24 cellular contexts compared by ENCODE assay signal in genomic region chr3:5438011-5438355, GRCh38.
"Had no signal": no experiment of that assay in that cellular context is flagged by ENCODE, and none has a peak within 500 bp of the region (broad histone marks: within the 10 kb centered on the region; RNA-seq: fewer than 3 reads in every experiment).

No MANE protein-coding gene starts in this region.

- H3K9me3 ChIP-seq: lower lobe of right lung, ovary, psoas muscle, sigmoid colon, thoracic aorta, tibial nerve, upper lobe of left lung, uterus had no signal

- H3K27ac Mint-ChIP-seq: effector memory CD8-positive, alpha-beta T cell; immature natural killer cell; naive thymus-derived CD8-positive, alpha-beta T cell; nephron progenitor cell; stimulated activated memory B cell treated with anti-CD40 and anti-IgM and Interleukin-4, amounts not matched to agents 10 μg/mL and 1 μg/mL and 100 μg/mL, for 72 hours; stimulated activated naive CD8-positive, alpha-beta T cell treated with anti-CD3 and anti-CD28 coated beads, Interleukin-15, Interleukin-2, amounts not matched to agents 100 ng/mL and 50 ng/mL, for 24 hours had no signal

- H3K36me3 ChIP-seq: lower lobe of right lung, ovary, sigmoid colon, thoracic aorta, tibial nerve, upper lobe of left lung, uterus had no signal

- ATAC-seq: effector memory CD8-positive, alpha-beta T cell; left ventricle myocardium superior; lower lobe of right lung; naive thymus-derived CD8-positive, alpha-beta T cell; psoas muscle; right cardiac atrium; stimulated activated memory B cell treated with anti-CD40 and anti-IgM and Interleukin-4, amounts not matched to agents 10 μg/mL and 1 μg/mL and 100 μg/mL, for 72 hours had no signal

- FAIRE-seq: endometrium, frontal cortex had no signal

- H3K4me1 ChIP-seq: lower lobe of right lung, psoas muscle, sigmoid colon, tibial nerve, upper lobe of left lung, uterus had no signal

- H3K27me3 ChIP-seq: ovary, sigmoid colon, tibial nerve, upper lobe of left lung, uterus had no signal

- H3K9me3 Mint-ChIP-seq: effector memory CD8-positive, alpha-beta T cell; immature natural killer cell; naive thymus-derived CD8-positive, alpha-beta T cell; stimulated activated memory B cell treated with anti-CD40 and anti-IgM and Interleukin-4, amounts not matched to agents 10 μg/mL and 1 μg/mL and 100 μg/mL, for 72 hours; stimulated activated naive CD8-positive, alpha-beta T cell treated with anti-CD3 and anti-CD28 coated beads, Interleukin-15, Interleukin-2, amounts not matched to agents 100 ng/mL and 50 ng/mL, for 24 hours had no signal

- H3K4me3 ChIP-seq: lower lobe of right lung, ovary, psoas muscle, sigmoid colon, thoracic aorta, tibial nerve, upper lobe of left lung, uterus had no signal

- DNase-seq: cortex of kidney; effector memory CD8-positive, alpha-beta T cell; hypothalamus; immature natural killer cell; islet precursor cell; left ventricle myocardium superior; lower lobe of right lung; naive thymus-derived CD8-positive, alpha-beta T cell; nephron progenitor cell; occipital lobe; ovary; posterior cingulate gyrus; psoas muscle; right cardiac atrium; sigmoid colon; stimulated activated CD4-positive, alpha-beta T cell treated with anti-CD3 and anti-CD28 coated beads, Interleukin-4, amount 100 ng/mL, for 4 hours; upper lobe of left lung; uterus had no signal

- H3K36me3 Mint-ChIP-seq: immature natural killer cell; naive thymus-derived CD8-positive, alpha-beta T cell; stimulated activated memory B cell treated with anti-CD40 and anti-IgM and Interleukin-4, amounts not matched to agents 10 μg/mL and 1 μg/mL and 100 μg/mL, for 72 hours had no signal

- H3K4me3 Mint-ChIP-seq: effector memory CD8-positive, alpha-beta T cell; immature natural killer cell; naive thymus-derived CD8-positive, alpha-beta T cell; nephron progenitor cell; stimulated activated memory B cell treated with anti-CD40 and anti-IgM and Interleukin-4, amounts not matched to agents 10 μg/mL and 1 μg/mL and 100 μg/mL, for 72 hours; stimulated activated naive CD8-positive, alpha-beta T cell treated with anti-CD3 and anti-CD28 coated beads, Interleukin-15, Interleukin-2, amounts not matched to agents 100 ng/mL and 50 ng/mL, for 24 hours had no signal

- H3K27ac ChIP-seq: lower lobe of right lung, ovary, psoas muscle, sigmoid colon, thoracic aorta, tibial nerve, upper lobe of left lung, uterus had no signal

- H3K4me1 Mint-ChIP-seq: immature natural killer cell, nephron progenitor cell had no signal
